Comparison of ENCODE assay signal across 16 cellular contexts in genomic region chrX:65921363-65921762, GRCh38.
DNase-seq lines count a peak whose midpoint lies in the region; ATAC-seq, FAIRE-seq and TF ChIP-seq lines count a peak whose summit lies in the region.
"Had no signal": no experiment of that assay in that cellular context is flagged by ENCODE, and none has a peak within 500 bp of the region (broad histone marks: within the 10 kb centered on the region; RNA-seq: fewer than 3 reads in every experiment).

No MANE protein-coding gene starts in this region.

- FAIRE-seq in A549 (lab: Jason Lieb, UNC) = peak; percentile 85
- FAIRE-seq: K562 had no signal

- no peaks in the 10 kb centered on the region for H3K36me3 ChIP-seq in DND-41 (ENCODE audit: insufficient read depth, low read length)
- no peaks in the 10 kb centered on the region for H3K36me3 ChIP-seq in mammary epithelial cell (ENCODE audit: insufficient read depth, low read length)
- H3K36me3 ChIP-seq: HAP-1 had no signal

- no peaks in the 10 kb centered on the region for H3K9me3 ChIP-seq in A549
- H3K9me3 ChIP-seq in DND-41 (ENCODE audit: insufficient read depth, low read length, severe bottlenecking) = no peaks in the 10 kb centered on the region
- peaks cover 18% of the 10 kb centered on the region for H3K9me3 ChIP-seq in mammary epithelial cell (replicated peaks; ENCODE audit: insufficient read depth, low read length)

- H2AFZ ChIP-seq in DND-41 (ENCODE audit: low read depth, low read length) (peak overlapping the region; percentile 66), mammary epithelial cell (ENCODE audit: low read depth, low read length) (peak overlapping the region; percentile 73)

- H3K4me1 ChIP-seq in A549 = no peaks in the 10 kb centered on the region
- H3K4me1 ChIP-seq in DND-41 (ENCODE audit: insufficient read depth, low read length) = peaks cover 68% of the 10 kb centered on the region
- peaks cover 15% of the 10 kb centered on the region for H3K4me1 ChIP-seq in mammary epithelial cell (ENCODE audit: insufficient read depth, low read length)
- peaks cover 8% of the 10 kb centered on the region for H3K4me1 ChIP-seq in foreskin keratinocyte
- H3K4me1 ChIP-seq: HAP-1 had no signal

- DNase-seq in A549 (ENCODE audit: low read depth in 1 of 2, low spot score in 1 of 2) (no peak), DND-41 (no peak), mammary epithelial cell (no peak), foreskin keratinocyte (peak in 1 of 2 donors; percentile 11), islet precursor cell (no peak)
- DNase-seq: CD4-positive, alpha-beta T cell; NCI-H1048; NCI-H1436 treated with DMSO at 0.1 percent for 48 hours; NCI-H2081; NCI-H510A treated with DMSO at 0.1 percent for 48 hours had no signal

- no peak for TF ChIP-seq EP300 in A549 (IDR thresholded peaks at IDR 0.05)

- intact Hi-C loops in mammary epithelial cell (cut with micrococcal nuclease) = loop anchor here (5.0 kb wide), 1 partner anchor 49 kb away; no protein-coding TSS in a partner anchor

- ATAC-seq in A549 (no peak), DND-41 (ENCODE audit: insufficient read depth, low read depth) (no peak), foreskin keratinocyte (no peak), HG03432 (IDR thresholded peaks at IDR 0.05; ENCODE audit: unreplicated experiment) (no peak), GM18511 (IDR thresholded peaks at IDR 0.05; ENCODE audit: unreplicated experiment) (no peak), GM21529 (IDR thresholded peaks at IDR 0.05; ENCODE audit: unreplicated experiment) (no peak)
- ATAC-seq: K562 had no signal

- POLR2A ChIA-PET in A549 (lab: Yijun Ruan, JAX) = no interaction called here

- no peak overlapping the region for H3K4me3 ChIP-seq in A549
- peak overlapping the region in 1 of 2 experiments; percentile 7; a peak in 1 of 4 replicates for H3K4me3 ChIP-seq in DND-41 (ENCODE audit: low read depth in 1 of 2, low read length in 2 of 2)
- H3K4me3 ChIP-seq in mammary epithelial cell (replicated peaks in 1 of 3; ENCODE audit: insufficient read depth in 1 of 3, low read depth in 2 of 3, low read length in 3 of 3) = no peak overlapping the region
- H3K4me3 ChIP-seq: HAP-1, K562, SK-N-MC had no signal

- dilution Hi-C loops in mammary epithelial cell (cut with HindIII; ENCODE audit: low sequenced_read_pairs) = no loop called here

- no peak overlapping the region for H3K27ac ChIP-seq in A549
- H3K27ac ChIP-seq in DND-41 (ENCODE audit: low read length) = peak overlapping the region; percentile 93
- H3K27ac ChIP-seq in mammary epithelial cell (ENCODE audit: insufficient read depth, low read depth, low read length) = peak overlapping the region; percentile 88
- H3K27ac ChIP-seq in foreskin keratinocyte = peak overlapping the region; percentile 85
- H3K27ac ChIP-seq: SK-N-MC had no signal

- no peaks in the 10 kb centered on the region for H4K20me1 ChIP-seq in DND-41 (ENCODE audit: insufficient read depth, low read length)
- no peaks in the 10 kb centered on the region for H4K20me1 ChIP-seq in mammary epithelial cell (ENCODE audit: insufficient read depth, low read length)

- BruUV-seq in mammary epithelial cell (replicated peaks; lab: Mats Ljungman, UMichigan) = no TSS peak

- H3K4me2 ChIP-seq in A549 (no peak overlapping the region), DND-41 (ENCODE audit: insufficient read depth, low read length) (peak overlapping the region; percentile 47), mammary epithelial cell (ENCODE audit: insufficient read depth, low read depth, low read length) (no peak overlapping the region)

- CTCF ChIA-PET in A549 (lab: Yijun Ruan, JAX) = interaction anchor here (0.6 kb wide), 1 partner anchor 1991 kb away, joined by 5 read pairs; no protein-coding TSS in a partner anchor
- CTCF ChIA-PET in mammary epithelial cell (lab: Charles Lee; ENCODE audit: low non-redundant PET) = no interaction called here

- peaks cover 7% of the 10 kb centered on the region for H3K79me2 ChIP-seq in DND-41 (ENCODE audit: insufficient read depth, low read length)
- H3K79me2 ChIP-seq in mammary epithelial cell (ENCODE audit: insufficient read depth, low read length) = no peaks in the 10 kb centered on the region

- H3K27me3 ChIP-seq in DND-41 (ENCODE audit: insufficient read depth, low read length, poor library complexity) = no peaks in the 10 kb centered on the region
- no peaks in the 10 kb centered on the region for H3K27me3 ChIP-seq in mammary epithelial cell (ENCODE audit: insufficient read depth, low read length)
- no peaks in the 10 kb centered on the region for H3K27me3 ChIP-seq in foreskin keratinocyte

- in situ Hi-C loops in mammary epithelial cell (cut with MboI; ENCODE audit: low sequenced_read_pairs in 2 of 2) = no loop called here

- 4% methylated on average over 2 of the region's 2 CpGs for WGBS in A549 (ENCODE audit: missing lambda C conversion rate)
- 36% methylated on average over 2 of the region's 2 CpGs for whole genome bisulfite sequencing in mammary epithelial cell (ENCODE audit: low coverage, missing lambda C conversion rate)

- no peak for TF ChIP-seq RAD21 in A549 (conservative IDR thresholded peaks at IDR 0.05 in 1 of 2, IDR thresholded peaks at IDR 0.05 in 1 of 2)

- H3K9ac ChIP-seq in DND-41 (ENCODE audit: low read depth, low read length) (peak overlapping the region; percentile 49), mammary epithelial cell (ENCODE audit: insufficient read depth, low read length) (no peak overlapping the region)

- no peak for TF ChIP-seq POLR2A in A549 (IDR thresholded peaks at IDR 0.05; ENCODE audit: low read length)

- TF ChIP-seq CTCF in A549 (IDR thresholded peaks at IDR 0.05) (no peak), DND-41 (IDR thresholded peaks at IDR 0.05; ENCODE audit: borderline replicate concordance, extremely low read depth, low read length, poor library complexity, severe bottlenecking) (no peak), mammary epithelial cell (conservative IDR thresholded peaks at IDR 0.05 in 1 of 2, IDR thresholded peaks at IDR 0.05 in 1 of 2; ENCODE audit: extremely low read depth in 1 of 2, insufficient read depth in 1 of 2, low read depth in 1 of 2, low read length in 2 of 2) (no peak), foreskin keratinocyte (conservative IDR thresholded peaks at IDR 0.05) (no peak)

TF ChIP-seq in A549, 52 proteins besides CTCF, POLR2A, EP300 and RAD21 (continues in another document):
- no peak for TF ChIP-seq CHD2 (IDR thresholded peaks at IDR 0.05; ENCODE audit: low read length, partially characterized antibody)
- no peak for TF ChIP-seq NPAS2 (CRISPR knock-in tag; IDR thresholded peaks at IDR 0.05; ENCODE audit: borderline replicate concordance)
- TF ChIP-seq ZNF302 (CRISPR knock-in tag; IDR thresholded peaks at IDR 0.05) = no peak
- no peak for TF ChIP-seq CBX8 (IDR thresholded peaks at IDR 0.05)
- TF ChIP-seq, protein P1, sequence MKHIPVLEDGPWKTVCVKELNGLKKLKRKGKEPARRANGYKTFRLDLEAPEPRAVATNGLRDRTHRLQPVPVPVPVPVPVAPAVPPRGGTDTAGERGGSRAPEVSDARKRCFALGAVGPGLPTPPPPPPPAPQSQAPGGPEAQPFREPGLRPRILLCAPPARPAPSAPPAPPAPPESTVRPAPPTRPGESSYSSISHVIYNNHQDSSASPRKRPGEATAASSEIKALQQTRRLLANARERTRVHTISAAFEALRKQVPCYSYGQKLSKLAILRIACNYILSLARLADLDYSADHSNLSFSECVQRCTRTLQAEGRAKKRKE (CRISPR knock-in tag; IDR thresholded peaks at IDR 0.05; ENCODE audit: low read depth) = no peak
- TF ChIP-seq EHF (CRISPR knock-in tag; IDR thresholded peaks at IDR 0.05) = no peak
- TF ChIP-seq REST (IDR thresholded peaks at IDR 0.05) = no peak
- TF ChIP-seq, protein P2, sequence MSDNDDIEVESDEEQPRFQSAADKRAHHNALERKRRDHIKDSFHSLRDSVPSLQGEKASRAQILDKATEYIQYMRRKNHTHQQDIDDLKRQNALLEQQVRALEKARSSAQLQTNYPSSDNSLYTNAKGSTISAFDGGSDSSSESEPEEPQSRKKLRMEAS (IDR thresholded peaks at IDR 0.05) = no peak
- TF ChIP-seq MAFK (IDR thresholded peaks at IDR 0.05; ENCODE audit: partially characterized antibody) = no peak
- TF ChIP-seq KDM5A (IDR thresholded peaks at IDR 0.05) = no peak
- TF ChIP-seq HOXB5 (CRISPR knock-in tag; IDR thresholded peaks at IDR 0.05) = no peak
- no peak for TF ChIP-seq HOXA7 (CRISPR knock-in tag; IDR thresholded peaks at IDR 0.05)
- TF ChIP-seq NFE2L2 (conservative IDR thresholded peaks at IDR 0.05; ENCODE audit: low read length) = no peak
- TF ChIP-seq USF2 (IDR thresholded peaks at IDR 0.05) = no peak
- no peak for TF ChIP-seq EHMT2 (IDR thresholded peaks at IDR 0.05; ENCODE audit: low read depth)

Comparison
In these comparisons a context has a peak if more than half of its experiments do, and no peak if none do; other contexts are left out.
1. H3K27ac ChIP-seq: peak in DND-41 (single experiment), mammary epithelial cell (single experiment) and foreskin keratinocyte (single experiment); none in A549 (0 of 2).